ENCODE assay signal across 8 cellular contexts in genomic region chr6:26187981-26188635, GRCh38.
DNase-seq lines count a peak whose midpoint lies in the region; ATAC-seq, FAIRE-seq and TF ChIP-seq lines count a peak whose summit lies in the region.

No MANE protein-coding gene starts in this region.

- no peaks in the 10 kb centered on the region for H3K27me3 Mint-ChIP-seq in activated CD4-positive, alpha-beta T cell treated with anti-CD3 and anti-CD28 coated beads, Interleukin-2, amount 10 ng/mL, durations not matched to agents 24 days and 14 days

- peaks cover 52% of the 10 kb centered on the region for H3K4me1 Mint-ChIP-seq in activated CD4-positive, alpha-beta T cell treated with anti-CD3 and anti-CD28 coated beads, Interleukin-2, amount 10 ng/mL, durations not matched to agents 24 days and 14 days

- H3K27ac Mint-ChIP-seq in activated CD4-positive, alpha-beta T cell treated with anti-CD3 and anti-CD28 coated beads, Interleukin-2, amount 10 ng/mL, durations not matched to agents 24 days and 14 days = peak overlapping the region; percentile 97

- ATAC-seq in GM19467 (IDR thresholded peaks at IDR 0.05; ENCODE audit: unreplicated experiment) (peak; percentile 17), pancreas (peak; percentile 6 to 13 (median 10))

- intact Hi-C loops in activated CD4-positive, alpha-beta T cell treated with anti-CD3 and anti-CD28 coated beads, Interleukin-2, amount 10 ng/mL, durations not matched to agents 24 days and 14 days (cut with micrococcal nuclease) = loop anchor here (1.0 to 5.0 kb wide), 5 partner anchors 11 to 349 kb away; partner anchors contain the start of gene HMGN4
- intact Hi-C loops in esophagus squamous epithelium (cut with DNase I) = no loop called here
- intact Hi-C loops in pancreas (cut with DNase I) = no loop called here

- H3K4me1 ChIP-seq in BLaER1 (peaks cover 31% of the 10 kb centered on the region), esophagus squamous epithelium (peaks cover 3 to 39% (median 5%) of the 10 kb centered on the region in 3 donors), pancreas (peaks cover 0 to 10% (median 0%) of the 10 kb centered on the region in 3 donors)

- TF ChIP-seq CTCF in esophagus squamous epithelium (IDR thresholded peaks at IDR 0.05) = no peak
- TF ChIP-seq CTCF in pancreas (IDR thresholded peaks at IDR 0.05) = no peak

- H3K27ac ChIP-seq in BLaER1 (peak overlapping the region; percentile 72; the same call in 1 of the 2 replicates), esophagus squamous epithelium (peak overlapping the region; percentile 82 to 94 (median 90)), pancreas (peak overlapping the region; percentile 35 to 77 (median 57))

- peak overlapping the region; percentile 64 for H3K4me3 ChIP-seq in BLaER1
- peak overlapping the region; percentile 39 to 73 (median 55) for H3K4me3 ChIP-seq in esophagus squamous epithelium
- peak overlapping the region; percentile 15 to 53 (median 24) for H3K4me3 ChIP-seq in pancreas

- peak overlapping the region; percentile 86 for H3K4me2 ChIP-seq in BLaER1

- H3K9me3 ChIP-seq in BLaER1 (peaks cover 15% of the 10 kb centered on the region), esophagus squamous epithelium (no peaks in the 10 kb centered on the region), pancreas (no peaks in the 10 kb centered on the region)

- H3K4me3 Mint-ChIP-seq in activated CD4-positive, alpha-beta T cell treated with anti-CD3 and anti-CD28 coated beads, Interleukin-2, amount 10 ng/mL, durations not matched to agents 24 days and 14 days = peak overlapping the region; percentile 91

- H3K36me3 ChIP-seq in BLaER1 = no peaks in the 10 kb centered on the region
- H3K36me3 ChIP-seq in esophagus squamous epithelium = no peaks in the 10 kb centered on the region
- H3K36me3 ChIP-seq in pancreas = no peaks in the 10 kb centered on the region

- H3K36me3 Mint-ChIP-seq in activated CD4-positive, alpha-beta T cell treated with anti-CD3 and anti-CD28 coated beads, Interleukin-2, amount 10 ng/mL, durations not matched to agents 24 days and 14 days (ENCODE audit: low read depth) = peaks cover 2% of the 10 kb centered on the region

- no peak for TF ChIP-seq POLR2A in esophagus squamous epithelium (IDR thresholded peaks at IDR 0.05)

- peaks cover 8% of the 10 kb centered on the region; the same call in 1 of the 2 replicates for H4K20me1 ChIP-seq in BLaER1

- DNase-seq in Kasumi-1 (lab: John Stamatoyannopoulos, UW) (peak; percentile 20 to 75), esophagus squamous epithelium (lab: John Stamatoyannopoulos, UW) (no peak), pancreas (no peak), NCI-H226 (no peak), pons (ENCODE audit: low spot score) (no peak)
- peak; percentile 89 for DNase-seq in activated CD4-positive, alpha-beta T cell treated with anti-CD3 and anti-CD28 coated beads, Interleukin-2, amount 10 ng/mL, durations not matched to agents 24 days and 14 days

- FAIRE-seq in pancreas (lab: Jason Lieb, UNC) = no peak

- WGBS in esophagus squamous epithelium, 2 donors = 3 to 8% methylated on average over 17 to 20 of the region's 20 CpGs
- 12 to 15% methylated on average over 20 of the region's 20 CpGs for WGBS in pancreas, 2 donors

- H3K27me3 ChIP-seq in BLaER1 (peaks cover 41% of the 10 kb centered on the region), esophagus squamous epithelium (no peaks in the 10 kb centered on the region), pancreas (peaks cover 0 to 16% (median 0%) of the 10 kb centered on the region in 4 donors)

- H3K9ac ChIP-seq in BLaER1 = peak overlapping the region; percentile 66

- H3K9me3 Mint-ChIP-seq in activated CD4-positive, alpha-beta T cell treated with anti-CD3 and anti-CD28 coated beads, Interleukin-2, amount 10 ng/mL, durations not matched to agents 24 days and 14 days = no peaks in the 10 kb centered on the region

Comparison
In these comparisons a context has a peak if more than half of its experiments do, and no peak if none do; other contexts are left out.
1. DNase-seq: peak in Kasumi-1 (2 of 2) and activated CD4-positive, alpha-beta T cell treated with anti-CD3 and anti-CD28 coated beads, Interleukin-2, amount 10 ng/mL, durations not matched to agents 24 days and 14 days (single experiment); none in esophagus squamous epithelium (single experiment), pancreas (0 of 6), NCI-H226 (single experiment) and pons (single experiment).
2. Peak in every context shown above with its lines, with median percentiles within 50 percentile points of each other: H3K27ac ChIP-seq and H3K4me3 ChIP-seq.